15 cellular contexts compared by ENCODE assay signal in genomic region chr1:154840557-154841176, GRCh38. TPM values are rescaled to one million over a fixed set of nuclear protein-coding genes. Genes with fewer than 3 reads are reported as not detected.
DNase-seq lines count a peak whose midpoint lies in the region; ATAC-seq, FAIRE-seq and TF ChIP-seq lines count a peak whose summit lies in the region.
"Had no signal": no experiment of that assay in that cellular context is flagged by ENCODE, and none has a peak within 500 bp of the region (broad histone marks: within the 10 kb centered on the region; RNA-seq: fewer than 3 reads in every experiment).

No MANE protein-coding gene starts in this region.

- H3K9me3 ChIP-seq in cardiac muscle cell (ENCODE audit: low read depth) = no peaks in the 10 kb centered on the region
- H3K9me3 ChIP-seq in K562 (replicated peaks; ENCODE audit: control insufficient read depth, insufficient read depth, low read depth, low read length) = no peaks in the 10 kb centered on the region
- no peaks in the 10 kb centered on the region for H3K9me3 ChIP-seq in mesodermal cell (ENCODE audit: control insufficient read depth, low read length)
- no peaks in the 10 kb centered on the region for H3K9me3 ChIP-seq in prostate gland
- H3K9me3 ChIP-seq: A549, lower lobe of right lung, testis had no signal

- peaks cover 12% of the 10 kb centered on the region; the same call in 1 of the 2 replicates for H4K20me1 ChIP-seq in K562 (replicated peaks; ENCODE audit: control insufficient read depth, insufficient read depth, low read length)

- POLR2A ChIA-PET in K562 (lab: Yijun Ruan, JAX) = interaction anchor here (0.7 kb wide), 1 partner anchor 70 kb away, joined by 3 read pairs; no protein-coding TSS in a partner anchor

- H3K27me3 ChIP-seq in cardiac muscle cell (no peaks in the 10 kb centered on the region), K562 (ENCODE audit: control insufficient read depth in 2 of 2, insufficient read depth in 2 of 2, low read length in 2 of 2) (peaks cover 30 to 69% of the 10 kb centered on the region in 2 experiments), prostate gland (replicated peaks; ENCODE audit: insufficient read depth) (no peaks in the 10 kb centered on the region)
- H3K27me3 ChIP-seq: testis had no signal

- H3K9ac ChIP-seq in K562 (ENCODE audit: insufficient read depth in 1 of 2, low read depth in 2 of 2, low read length in 2 of 2) = peak overlapping the region in 1 of 2 experiments; percentile 64; a peak in 1 of 4 replicates

- H3K4me2 ChIP-seq in K562 (ENCODE audit: insufficient read depth, low read length) = no peak overlapping the region
- H3K4me2 ChIP-seq: A549 had no signal

- H3K4me1 ChIP-seq in cardiac muscle cell (ENCODE audit: low read depth) = peaks cover 25% of the 10 kb centered on the region
- H3K4me1 ChIP-seq in K562 (replicated peaks in 1 of 2; ENCODE audit: control insufficient read depth in 2 of 2, insufficient read depth in 2 of 2, low read length in 2 of 2) = peaks cover 0 to 11% of the 10 kb centered on the region in 2 experiments; a peak in 2 of 5 replicates
- H3K4me1 ChIP-seq in mesodermal cell (ENCODE audit: control insufficient read depth, insufficient read depth, low read length, poor library complexity, severe bottlenecking) = peaks cover 36% of the 10 kb centered on the region
- no peaks in the 10 kb centered on the region for H3K4me1 ChIP-seq in prostate gland (replicated peaks)
- H3K4me1 ChIP-seq: A549, testis had no signal

- intact Hi-C loops in left ventricle myocardium superior (cut with micrococcal nuclease) (no loop called here), K562 (cut with micrococcal nuclease) (no loop called here), prostate gland (cut with DNase I) (no loop called here)

- DNase-seq in cardiac muscle cell (ENCODE audit: low read depth in 1 of 2, low spot score in 1 of 2) (peak in 1 of 2 donors; percentile 30), left ventricle myocardium superior (no peak), K562 (ENCODE audit: extremely low read depth in 1 of 4, low spot score in 3 of 4) (peak in 1 of 4 experiments; percentile 19), NCI-H187 (lab: John Stamatoyannopoulos, UW) (no peak), amniotic stem cell (lab: John Stamatoyannopoulos, UW) (no peak), NCI-H2227 treated with DMSO at 0.1 percent for 48 hours (lab: John Stamatoyannopoulos, UW) (no peak), prostate gland (ENCODE audit: low spot score) (no peak)
- DNase-seq: activated CD4-positive, alpha-beta memory T cell treated with anti-CD3 and anti-CD28 coated beads, Interleukin-2, amount 10 ng/mL, durations not matched to agents 7 days and 5 days; DMS153; GOT3; lower lobe of right lung; NCI-H2029; testis had no signal

- BruUV-seq in K562 (replicated peaks; lab: Mats Ljungman, UMichigan) = no TSS peak

- H3K4me3 ChIP-seq in cardiac muscle cell = no peak overlapping the region
- H3K4me3 ChIP-seq in K562 = no peak overlapping the region
- H3K4me3 ChIP-seq in mesodermal cell (ENCODE audit: extremely low read depth, insufficient read depth, low read length, poor library complexity, severe bottlenecking) = no peak overlapping the region
- no peak overlapping the region for H3K4me3 ChIP-seq in prostate gland
- H3K4me3 ChIP-seq: A549, lower lobe of right lung, testis had no signal

- H3K79me2 ChIP-seq in K562 (ENCODE audit: control insufficient read depth, insufficient read depth, low read length) = no peaks in the 10 kb centered on the region

- CTCF ChIA-PET in K562 (lab: Yijun Ruan, JAX; ENCODE audit: low intra/inter-chr PET ratio) = no interaction called here

- in situ Hi-C loops in K562 (cut with MboI) = no loop called here

- ATAC-seq in left ventricle myocardium superior (no peak), K562 (peak; percentile 21; the same call in 2 of the 3 replicates)
- ATAC-seq: A549, lower lobe of right lung had no signal

- no peaks in the 10 kb centered on the region for H3K36me3 ChIP-seq in cardiac muscle cell
- H3K36me3 ChIP-seq in K562 (ENCODE audit: control insufficient read depth, insufficient read depth, low read length) = no peaks in the 10 kb centered on the region
- H3K36me3 ChIP-seq in mesodermal cell (ENCODE audit: control insufficient read depth, insufficient read depth, low read length) = no peaks in the 10 kb centered on the region
- no peaks in the 10 kb centered on the region for H3K36me3 ChIP-seq in prostate gland
- H3K36me3 ChIP-seq: lower lobe of right lung had no signal

- no peak; a peak in 1 of 4 replicates for TF ChIP-seq RAD21 in K562 (CRISPR knock-in tag; conservative IDR thresholded peaks at IDR 0.05 in 1 of 2, IDR thresholded peaks at IDR 0.05 in 1 of 2)

- TF ChIP-seq CTCF in cardiac muscle cell (IDR thresholded peaks at IDR 0.05; ENCODE audit: low read depth, low read length) (no peak), K562 (IDR thresholded peaks at IDR 0.05 in 2 of 3, conservative IDR thresholded peaks at IDR 0.05 in 1 of 3; ENCODE audit: insufficient read depth in 2 of 3, low read depth in 1 of 3, low read length in 3 of 3) (no peak), prostate gland (IDR thresholded peaks at IDR 0.05) (no peak)

- 20% methylated on average over 12 of the region's 12 CpGs for whole genome bisulfite sequencing in K562 (ENCODE audit: insufficient coverage, low coverage, missing lambda C conversion rate)
- 50 to 71% methylated on average over 6 to 9 of the region's 12 CpGs for WGBS in mesodermal cell (ENCODE audit: insufficient coverage in 2 of 2), 2 experiments
- WGBS in prostate gland = 59% methylated on average over 11 of the region's 12 CpGs

- no peak for FAIRE-seq in K562 (lab: Jason Lieb, UNC)
- FAIRE-seq: A549 had no signal

- no peak for TF ChIP-seq POLR2A in K562 (conservative IDR thresholded peaks at IDR 0.05)
- TF ChIP-seq POLR2A in prostate gland (IDR thresholded peaks at IDR 0.05) = no peak

- H2AFZ ChIP-seq in K562 (ENCODE audit: low read depth, low read length) = no peak overlapping the region

- peak overlapping the region; percentile 20 for H3K27ac ChIP-seq in cardiac muscle cell
- no peak overlapping the region for H3K27ac ChIP-seq in K562 (ENCODE audit: extremely low read depth, low read depth, low read length)
- peak overlapping the region; percentile 85 for H3K27ac ChIP-seq in mesodermal cell (ENCODE audit: low read depth, low read length, severe bottlenecking)
- H3K27ac ChIP-seq in prostate gland = no peak overlapping the region
- H3K27ac ChIP-seq: lower lobe of right lung, testis had no signal

- no peak for TF ChIP-seq EP300 in K562 (IDR thresholded peaks at IDR 0.05; ENCODE audit: low read length)

- H3K9me1 ChIP-seq in K562 (ENCODE audit: control insufficient read depth, insufficient read depth, low read length) = no peaks in the 10 kb centered on the region

TF ChIP-seq in K562, 482 proteins besides CTCF, POLR2A, EP300 and RAD21:
- TF ChIP-seq ZNF584 (CRISPR knock-in tag; IDR thresholded peaks at IDR 0.05; ENCODE audit: low read depth) (0 out of 2 replicates have a peak, but pooled peaks have one; percentile 30), FOSL1 (tag; conservative IDR thresholded peaks at IDR 0.05) (no peak), GABPA (tag; conservative IDR thresholded peaks at IDR 0.05; ENCODE audit: low read depth) (peak; percentile 50; the same call in 1 of the 2 replicates)

RNA-seq across cellular contexts. Expression of gene KCNN3, which starts 29.4 kb away (rescaled TPM):
- total RNA-seq in cardiac muscle cell (0.81 and 1.5 TPM in 2 replicates), left ventricle myocardium superior (4.0 TPM), K562 (2014; rRNA removed) (0.12 TPM in 1 of 2 replicates, not detected in the other), K562 (2014; rRNA removed; fragmentation: Illumina TruSeq; extraction: Trizol) (not detected in 2 replicates), K562 (2015; rRNA removed; fragmentation: Illumina TruSeq; extraction: Trizol) (not detected in 2 replicates), K562 (2021) (0.02 and 0.04 TPM in 2 replicates), prostate gland (1 to 10 TPM; 1.2 to 3.0 TPM)
- polyA plus RNA-seq in cardiac muscle cell (1.1 and 2.9 TPM in 2 replicates), K562 (2011; rRNA removed) (0.03 TPM in 1 of 2 replicates, not detected in the other), K562 (2014; fragmentation: Illumina TruSeq; extraction: Trizol) (not detected in 2 replicates), K562 (2014; fragmentation: Nextera tagmentation; extraction: Ambion mirVana) (not detected), K562 (2014; rRNA removed) (0.03 TPM in 1 of 2 replicates, not detected in the other)
- total RNA-seq in K562 (2011; cell fraction: chromatin; rRNA removed; ENCODE audit: low replicate concordance) = 0.12 TPM in 1 of 2 replicates, not detected in the other
- total RNA-seq in K562 (2011; cell fraction: nucleolus; rRNA removed) = 0.17 TPM in 1 of 2 replicates, not detected in the other
- not detected in 2 replicates for total RNA-seq in K562 (2011; cell fraction: nucleoplasm; rRNA removed)
- polyA plus RNA-seq in K562 (2011; cell fraction: cytosol; rRNA removed) = 0.01 and 0.07 TPM in 2 replicates
- 0.01 and 0.07 TPM in 2 replicates for polyA plus RNA-seq in K562 (2011; cell fraction: nucleus; rRNA removed)
- polyA plus RNA-seq in K562 (2012) = 0.03 and 0.14 TPM in 2 replicates
- polyA minus RNA-seq in K562 (2011; rRNA and poly(A)+ RNA removed) = 0.07 TPM in 1 of 2 replicates, not detected in the other
- not detected in 2 replicates for polyA minus RNA-seq in K562 (2011; cell fraction: cytosol; rRNA and poly(A)+ RNA removed)
- not detected in 2 replicates for polyA minus RNA-seq in K562 (2011; cell fraction: nucleus; rRNA and poly(A)+ RNA removed)
- 1.6 TPM for polyA plus RNA-seq in mesodermal cell (2013, experiment 1 of 2)
- polyA plus RNA-seq in mesodermal cell (2013, experiment 2 of 2) = 1.6 TPM

Comparison
In these comparisons a context has a peak if more than half of its experiments do, and no peak if none do; other contexts are left out.
1. H3K27ac ChIP-seq: peak in cardiac muscle cell (single experiment) and mesodermal cell (single experiment); none in K562 (single experiment) and prostate gland (0 of 2).